Comparison of ENCODE assay signal across 8 cellular contexts in genomic region chr12:92466391-92467305, GRCh38.
DNase-seq lines count a peak whose midpoint lies in the region; ATAC-seq and TF ChIP-seq lines count a peak whose summit lies in the region.

No MANE protein-coding gene starts in this region.

- ATAC-seq in HG02678 (IDR thresholded peaks at IDR 0.05; ENCODE audit: unreplicated experiment): peak; percentile 39
- peak; percentile 86 for ATAC-seq in stimulated activated memory B cell treated with anti-CD40 and anti-IgM and Interleukin-4, amounts not matched to agents 10 μg/mL and 1 μg/mL and 100 μg/mL, for 72 hours
- ATAC-seq in activated CD8-positive, alpha-beta T cell treated with anti-CD3 and anti-CD28 coated beads, Interleukin-2, amount 10 ng/mL, durations not matched to agents 7 days and 5 days: no peak

- POLR2A ChIA-PET in CD4-positive, alpha-beta memory T cell (lab: Charles Lee; ENCODE audit: partially characterized antibody): no interaction called here
- POLR2A ChIA-PET in activated CD8-positive, alpha-beta T cell treated with anti-CD3 and anti-CD28 coated beads, Interleukin-2, amount 10 ng/mL, durations not matched to agents 7 days and 5 days (lab: Charles Lee): no interaction called here

- no peaks in the 10 kb centered on the region for H3K9me3 ChIP-seq in left ventricle myocardium inferior (replicated peaks)
- H3K9me3 ChIP-seq in CD4-positive, alpha-beta memory T cell (ENCODE audit: control insufficient read depth in 1 of 2, low read length in 2 of 2): no peaks in the 10 kb centered on the region

- DNase-seq in NCI-H510A (lab: John Stamatoyannopoulos, UW): peak; percentile 24
- DNase-seq in left ventricle myocardium inferior: no peak
- DNase-seq in CD4-positive, alpha-beta memory T cell: no peak
- DNase-seq in activated CD8-positive, alpha-beta T cell treated with anti-CD3 and anti-CD28 coated beads, Interleukin-2, amount 10 ng/mL, durations not matched to agents 7 days and 5 days: no peak
- DNase-seq in EL: no peak

- intact Hi-C loops in left ventricle myocardium inferior (cut with micrococcal nuclease): no loop called here
- intact Hi-C loops in CD4-positive, alpha-beta memory T cell (cut with micrococcal nuclease): no loop called here

- peak overlapping the region; percentile 1 for H3K27ac ChIP-seq in left ventricle myocardium inferior (replicated peaks)
- no peak overlapping the region for H3K27ac ChIP-seq in CD4-positive, alpha-beta memory T cell (ENCODE audit: low read depth, low read length)

- peaks cover 51% of the 10 kb centered on the region for H3K4me1 ChIP-seq in left ventricle myocardium inferior
- peaks cover 29% of the 10 kb centered on the region for H3K4me1 ChIP-seq in CD4-positive, alpha-beta memory T cell (ENCODE audit: insufficient read depth, low read length)

- H3K36me3 Mint-ChIP-seq in stimulated activated memory B cell treated with anti-CD40 and anti-IgM and Interleukin-4, amounts not matched to agents 10 μg/mL and 1 μg/mL and 100 μg/mL, for 72 hours: peaks cover 10% of the 10 kb centered on the region
- no peaks in the 10 kb centered on the region for H3K36me3 Mint-ChIP-seq in CD4-positive, alpha-beta memory T cell
- peaks cover 4% of the 10 kb centered on the region for H3K36me3 Mint-ChIP-seq in activated CD8-positive, alpha-beta T cell treated with anti-CD3 and anti-CD28 coated beads, Interleukin-2, amount 10 ng/mL, durations not matched to agents 7 days and 5 days (ENCODE audit: low read depth)

- no peaks in the 10 kb centered on the region for H3K27me3 Mint-ChIP-seq in stimulated activated memory B cell treated with anti-CD40 and anti-IgM and Interleukin-4, amounts not matched to agents 10 μg/mL and 1 μg/mL and 100 μg/mL, for 72 hours
- peaks cover 0 to 1% of the 10 kb centered on the region in 2 donors for H3K27me3 Mint-ChIP-seq in CD4-positive, alpha-beta memory T cell
- no peaks in the 10 kb centered on the region for H3K27me3 Mint-ChIP-seq in activated CD8-positive, alpha-beta T cell treated with anti-CD3 and anti-CD28 coated beads, Interleukin-2, amount 10 ng/mL, durations not matched to agents 7 days and 5 days (ENCODE audit: low read depth)

- H3K27ac Mint-ChIP-seq in stimulated activated memory B cell treated with anti-CD40 and anti-IgM and Interleukin-4, amounts not matched to agents 10 μg/mL and 1 μg/mL and 100 μg/mL, for 72 hours: peak overlapping the region; percentile 93
- H3K27ac Mint-ChIP-seq in CD4-positive, alpha-beta memory T cell: peak overlapping the region in 1 of 7 donors; percentile 41
- H3K27ac Mint-ChIP-seq in activated CD8-positive, alpha-beta T cell treated with anti-CD3 and anti-CD28 coated beads, Interleukin-2, amount 10 ng/mL, durations not matched to agents 7 days and 5 days: no peak overlapping the region

- H3K4me3 Mint-ChIP-seq in stimulated activated memory B cell treated with anti-CD40 and anti-IgM and Interleukin-4, amounts not matched to agents 10 μg/mL and 1 μg/mL and 100 μg/mL, for 72 hours: peak overlapping the region; percentile 81
- no peak overlapping the region for H3K4me3 Mint-ChIP-seq in CD4-positive, alpha-beta memory T cell
- no peak overlapping the region for H3K4me3 Mint-ChIP-seq in activated CD8-positive, alpha-beta T cell treated with anti-CD3 and anti-CD28 coated beads, Interleukin-2, amount 10 ng/mL, durations not matched to agents 7 days and 5 days

- H3K36me3 ChIP-seq in left ventricle myocardium inferior: no peaks in the 10 kb centered on the region
- no peaks in the 10 kb centered on the region for H3K36me3 ChIP-seq in CD4-positive, alpha-beta memory T cell (ENCODE audit: insufficient read depth, low read length)

- no peak overlapping the region for H3K4me3 ChIP-seq in left ventricle myocardium inferior
- no peak overlapping the region for H3K4me3 ChIP-seq in CD4-positive, alpha-beta memory T cell (ENCODE audit: low read length in 2 of 2)

- no peak for TF ChIP-seq CTCF in left ventricle myocardium inferior (IDR thresholded peaks at IDR 0.05; ENCODE audit: borderline replicate concordance)

- CTCF ChIA-PET in CD4-positive, alpha-beta memory T cell (lab: Charles Lee; ENCODE audit: partially characterized antibody): no interaction called here
- CTCF ChIA-PET in activated CD8-positive, alpha-beta T cell treated with anti-CD3 and anti-CD28 coated beads, Interleukin-2, amount 10 ng/mL, durations not matched to agents 7 days and 5 days (lab: Charles Lee): no interaction called here

- peak; percentile 67 for TF ChIP-seq POLR2A in GM18526 (IDR thresholded peaks at IDR 0.05; ENCODE audit: extremely low read depth, insufficient read length)

- H3K4me1 Mint-ChIP-seq in stimulated activated memory B cell treated with anti-CD40 and anti-IgM and Interleukin-4, amounts not matched to agents 10 μg/mL and 1 μg/mL and 100 μg/mL, for 72 hours: peaks cover 80% of the 10 kb centered on the region
- peaks cover 19 to 37% (median 22%) of the 10 kb centered on the region in 4 donors for H3K4me1 Mint-ChIP-seq in CD4-positive, alpha-beta memory T cell
- H3K4me1 Mint-ChIP-seq in activated CD8-positive, alpha-beta T cell treated with anti-CD3 and anti-CD28 coated beads, Interleukin-2, amount 10 ng/mL, durations not matched to agents 7 days and 5 days (ENCODE audit: low read depth): peaks cover 27% of the 10 kb centered on the region

- no peaks in the 10 kb centered on the region for H3K27me3 ChIP-seq in left ventricle myocardium inferior (ENCODE audit: low read depth)
- no peaks in the 10 kb centered on the region for H3K27me3 ChIP-seq in CD4-positive, alpha-beta memory T cell (ENCODE audit: insufficient read depth, low read length)

- no peaks in the 10 kb centered on the region for H3K9me3 Mint-ChIP-seq in stimulated activated memory B cell treated with anti-CD40 and anti-IgM and Interleukin-4, amounts not matched to agents 10 μg/mL and 1 μg/mL and 100 μg/mL, for 72 hours
- H3K9me3 Mint-ChIP-seq in CD4-positive, alpha-beta memory T cell: no peaks in the 10 kb centered on the region
- no peaks in the 10 kb centered on the region for H3K9me3 Mint-ChIP-seq in activated CD8-positive, alpha-beta T cell treated with anti-CD3 and anti-CD28 coated beads, Interleukin-2, amount 10 ng/mL, durations not matched to agents 7 days and 5 days (ENCODE audit: insufficient read depth)
